In genomic region chr2:181188605-181189004, GRCh38 we compare ENCODE assay signal across 26 cellular contexts.
"Had no signal": no experiment of that assay in that cellular context is flagged by ENCODE, and none has a peak within 500 bp of the region (broad histone marks: within the 10 kb centered on the region; RNA-seq: fewer than 3 reads in every experiment).

No MANE protein-coding gene starts in this region.

- H3K9me3 Mint-ChIP-seq: activated CD4-positive, alpha-beta memory T cell treated with anti-CD3 and anti-CD28 coated beads for 36 hours; endodermal cell; mesothelial cell of epicardium; nephron; stimulated activated effector memory CD8-positive, alpha-beta T cell treated with anti-CD3 and anti-CD28 coated beads, Interleukin-12 subunit alpha, Interleukin-12 subunit beta, amount 100 ng/mL, for 72 hours had no signal

- H3K27ac Mint-ChIP-seq: activated CD4-positive, alpha-beta memory T cell treated with anti-CD3 and anti-CD28 coated beads for 36 hours; activated naive CD4-positive, alpha-beta T cell treated with anti-CD3 and anti-CD28 coated beads, Interleukin-2, amount 10 ng/mL, durations not matched to agents 7 days and 5 days; endodermal cell; mesothelial cell of epicardium; nephron; stimulated activated effector memory CD8-positive, alpha-beta T cell treated with anti-CD3 and anti-CD28 coated beads, Interleukin-12 subunit alpha, Interleukin-12 subunit beta, amount 100 ng/mL, for 72 hours had no signal

- H3K4me3 ChIP-seq: coronary artery, esophagus squamous epithelium, gastrocnemius medialis, right lobe of liver, skin epidermis, tibial artery had no signal

- DNase-seq: activated CD4-positive, alpha-beta memory T cell treated with anti-CD3 and anti-CD28 coated beads for 36 hours; activated CD4-positive, alpha-beta T cell treated with anti-CD3 and anti-CD28 coated beads for 4 hours; activated CD4-positive, CD25-positive, alpha-beta regulatory T cell; activated effector memory CD4-positive, alpha-beta T cell treated with anti-CD3 and anti-CD28 coated beads, Interleukin-2, amount 50 U/mL, for 16 hours; activated naive CD4-positive, alpha-beta T cell treated with anti-CD3 and anti-CD28 coated beads, Interleukin-2, amount 10 ng/mL, durations not matched to agents 7 days and 5 days; activated T-cell treated with anti-CD3 and anti-CD28 coated beads for 4 hours; amygdala; cerebellar nuclear complex; endodermal cell; esophagus squamous epithelium; gastrocnemius medialis; hippocampal formation; left ventricle myocardium superior; mammary epithelial cell; occipital lobe; posterior cingulate gyrus; right lobe of liver; stimulated activated CD4-positive, alpha-beta T cell treated with anti-CD3 and anti-CD28 coated beads, Interleukin-1b, Interleukin-23, amount 100 ng/mL, for 48 hours; stimulated activated naive CD8-positive, alpha-beta T cell treated with anti-CD3 and anti-CD28 coated beads, Interleukin-15, amount 100 ng/mL, for 72 hours; tibial artery had no signal

- H3K36me3 Mint-ChIP-seq: mesothelial cell of epicardium had no signal

- FAIRE-seq: islet of Langerhans had no signal

- H3K27me3 ChIP-seq: esophagus squamous epithelium, gastrocnemius medialis, right lobe of liver, tibial artery had no signal

- ATAC-seq: gastrocnemius medialis; left ventricle myocardium superior; right lobe of liver; stimulated activated effector memory CD8-positive, alpha-beta T cell treated with anti-CD3 and anti-CD28 coated beads, Interleukin-12 subunit alpha, Interleukin-12 subunit beta, amount 100 ng/mL, for 72 hours; stimulated activated naive CD8-positive, alpha-beta T cell treated with anti-CD3 and anti-CD28 coated beads, Interleukin-15, amount 100 ng/mL, for 72 hours had no signal

- H3K4me1 ChIP-seq: esophagus squamous epithelium, gastrocnemius medialis, right lobe of liver, tibial artery had no signal

- H3K27ac ChIP-seq: coronary artery, esophagus squamous epithelium, gastrocnemius medialis, right lobe of liver, skin epidermis, tibial artery had no signal

- H3K27me3 Mint-ChIP-seq: activated CD4-positive, alpha-beta memory T cell treated with anti-CD3 and anti-CD28 coated beads for 36 hours; activated naive CD4-positive, alpha-beta T cell treated with anti-CD3 and anti-CD28 coated beads, Interleukin-2, amount 10 ng/mL, durations not matched to agents 7 days and 5 days; stimulated activated naive CD8-positive, alpha-beta T cell treated with anti-CD3 and anti-CD28 coated beads, Interleukin-15, amount 100 ng/mL, for 72 hours had no signal

- H3K4me1 Mint-ChIP-seq: endodermal cell, mesothelial cell of epicardium had no signal

- H3K9me3 ChIP-seq: esophagus squamous epithelium, gastrocnemius medialis, right lobe of liver, tibial artery had no signal

- H3K36me3 ChIP-seq: esophagus squamous epithelium, gastrocnemius medialis, right lobe of liver, tibial artery had no signal

- H3K4me3 Mint-ChIP-seq: activated CD4-positive, alpha-beta memory T cell treated with anti-CD3 and anti-CD28 coated beads for 36 hours; activated naive CD4-positive, alpha-beta T cell treated with anti-CD3 and anti-CD28 coated beads, Interleukin-2, amount 10 ng/mL, durations not matched to agents 7 days and 5 days; endodermal cell; mesothelial cell of epicardium; nephron; stimulated activated effector memory CD8-positive, alpha-beta T cell treated with anti-CD3 and anti-CD28 coated beads, Interleukin-12 subunit alpha, Interleukin-12 subunit beta, amount 100 ng/mL, for 72 hours; stimulated activated naive CD8-positive, alpha-beta T cell treated with anti-CD3 and anti-CD28 coated beads, Interleukin-15, amount 100 ng/mL, for 72 hours had no signal
